10 cellular contexts compared by ENCODE assay signal in the genomic region with DNA sequence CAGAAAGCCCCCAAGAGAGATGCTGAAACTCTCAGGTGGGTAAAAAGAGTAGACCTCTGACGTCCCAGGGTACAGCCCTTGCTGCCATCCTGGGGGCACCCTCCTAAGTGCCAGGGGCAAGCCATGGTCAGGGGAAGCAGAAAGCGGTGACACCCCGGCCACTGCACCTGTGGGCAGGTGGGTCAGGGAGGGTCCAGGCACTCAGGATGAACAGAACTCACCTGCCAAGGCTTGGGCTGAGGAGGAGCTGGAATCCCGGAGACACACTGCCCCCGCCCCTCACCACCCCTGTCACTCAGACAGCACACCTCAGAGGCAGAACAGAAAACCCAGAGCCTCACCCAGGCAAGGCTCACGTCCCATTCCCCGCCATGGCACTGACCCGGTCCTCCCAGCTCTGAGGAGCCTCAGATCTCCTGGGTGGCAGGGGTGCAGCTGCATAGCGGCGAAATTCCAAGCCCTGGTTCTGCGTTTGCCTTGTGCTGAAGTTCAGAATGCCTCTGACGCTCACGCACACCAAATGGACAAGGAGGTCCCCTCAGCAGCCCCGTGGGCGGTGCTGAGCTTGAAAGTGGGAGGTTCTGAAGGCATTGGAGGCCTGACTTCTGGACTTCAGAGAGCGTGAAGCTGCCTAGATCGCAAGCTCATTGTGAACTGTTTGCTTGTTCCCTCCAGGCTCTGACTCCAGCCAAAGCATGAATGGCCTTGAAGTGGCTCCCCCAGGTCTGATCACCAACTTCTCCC. TPM values are rescaled to one million over a fixed set of nuclear protein-coding genes. Genes with fewer than 3 reads are reported as not detected.
A peak's percentile ranks its signal among the peaks of the same experiment; 100 is the strongest.
DNase-seq lines count a peak whose midpoint lies in the region; ATAC-seq and TF ChIP-seq lines count a peak whose summit lies in the region.
"Had no signal": no experiment of that assay in that cellular context is flagged by ENCODE, and none has a peak within 500 bp of the region (broad histone marks: within the 10 kb centered on the region; RNA-seq: fewer than 3 reads in every experiment).

No MANE protein-coding gene starts in this region.

- BruUV-seq in A673 (replicated peaks; lab: Mats Ljungman, UMichigan), result no TSS peak

- H3K9me3 Mint-ChIP-seq in naive thymus-derived CD4-positive, alpha-beta T cell, result no peaks in the 10 kb centered on the region
- H3K9me3 Mint-ChIP-seq: GM23338 had no signal

- no peaks in the 10 kb centered on the region for H4K20me1 ChIP-seq in GM23248 (ENCODE audit: insufficient read depth)

- peak; percentile 3 for ATAC-seq in naive thymus-derived CD4-positive, alpha-beta T cell
- ATAC-seq in HG02642 (IDR thresholded peaks at IDR 0.05; ENCODE audit: poor library complexity, unreplicated experiment) (no peak), GM18517 (IDR thresholded peaks at IDR 0.05; ENCODE audit: unreplicated experiment) (no peak)

- no peak overlapping the region for H3K9ac ChIP-seq in GM23248
- no peak overlapping the region for H3K9ac ChIP-seq in colonic mucosa (ENCODE audit: low read depth in 2 of 2, low read length in 2 of 2)

- H3K9me2 ChIP-seq in GM23248 (ENCODE audit: insufficient read depth), result no peaks in the 10 kb centered on the region

- H3K4me3 ChIP-seq in A673 (ENCODE audit: low read depth, low read length, poor library complexity, severe bottlenecking), result no peak overlapping the region
- H3K4me3 ChIP-seq in GM23248, result no peak overlapping the region
- H3K4me3 ChIP-seq in colonic mucosa, result no peak overlapping the region
- no peak overlapping the region for H3K4me3 ChIP-seq in naive thymus-derived CD4-positive, alpha-beta T cell (ENCODE audit: low read length)
- H3K4me3 ChIP-seq in effector memory CD4-positive, alpha-beta T cell (ENCODE audit: insufficient read depth, low read depth, low read length, poor library complexity, severe bottlenecking), result no peak overlapping the region
- H3K4me3 ChIP-seq: GM23338 had no signal

- H3K4me3 Mint-ChIP-seq in naive thymus-derived CD4-positive, alpha-beta T cell, result peak overlapping the region in 3 of 10 donors; percentile 67 to 76 (median 71)
- H3K4me3 Mint-ChIP-seq: GM23338 had no signal

- H3K9me3 ChIP-seq in A673 (ENCODE audit: low read depth, low read length, poor library complexity, severe bottlenecking) (no peaks in the 10 kb centered on the region), GM23248 (ENCODE audit: low read depth) (no peaks in the 10 kb centered on the region), colonic mucosa (no peaks in the 10 kb centered on the region)
- no peaks in the 10 kb centered on the region for H3K9me3 ChIP-seq in naive thymus-derived CD4-positive, alpha-beta T cell (ENCODE audit: control insufficient read depth in 2 of 3, low read length in 3 of 3)
- no peaks in the 10 kb centered on the region for H3K9me3 ChIP-seq in effector memory CD4-positive, alpha-beta T cell (ENCODE audit: control insufficient read depth, low read length)
- H3K9me3 ChIP-seq: BE2C had no signal

- peak overlapping the region in 2 of 9 donors; percentile 82 to 88 for H3K27ac Mint-ChIP-seq in naive thymus-derived CD4-positive, alpha-beta T cell
- H3K27ac Mint-ChIP-seq: GM23338 had no signal

- no peak overlapping the region for H3K27ac ChIP-seq in A673 (ENCODE audit: low read depth, low read length, poor library complexity, severe bottlenecking)
- H3K27ac ChIP-seq in GM23248, result no peak overlapping the region
- no peak overlapping the region for H3K27ac ChIP-seq in colonic mucosa
- no peak overlapping the region for H3K27ac ChIP-seq in naive thymus-derived CD4-positive, alpha-beta T cell (ENCODE audit: low read depth, low read length)
- no peak overlapping the region for H3K27ac ChIP-seq in effector memory CD4-positive, alpha-beta T cell (ENCODE audit: insufficient read depth, low read length, poor library complexity, severe bottlenecking)

- no peak for DNase-seq in A673 (ENCODE audit: low spot score)
- DNase-seq in GM23248, result peak; percentile 34
- no peak for DNase-seq in colonic mucosa
- DNase-seq in naive thymus-derived CD4-positive, alpha-beta T cell, result no peak
- DNase-seq in AG08396 (ENCODE audit: low spot score), result no peak
- no peak for DNase-seq in effector memory CD4-positive, alpha-beta T cell

- H3F3A ChIP-seq in GM23248 (ENCODE audit: insufficient read depth), result no peaks in the 10 kb centered on the region

- H3K4me1 Mint-ChIP-seq in naive thymus-derived CD4-positive, alpha-beta T cell, result peaks cover 10 to 33% (median 24%) of the 10 kb centered on the region in 7 donors

- TF ChIP-seq CTCF in A673 (conservative IDR thresholded peaks at IDR 0.05; ENCODE audit: low read depth, low read length), result peak; percentile 24; the same call in 1 of the 2 replicates
- peak; percentile 22 for TF ChIP-seq CTCF in colonic mucosa (IDR thresholded peaks at IDR 0.05)

- no peaks in the 10 kb centered on the region for H3K27me3 Mint-ChIP-seq in naive thymus-derived CD4-positive, alpha-beta T cell

- no peak overlapping the region for H2AFZ ChIP-seq in GM23248

- H3K36me3 Mint-ChIP-seq in naive thymus-derived CD4-positive, alpha-beta T cell, result no peaks in the 10 kb centered on the region

- intact Hi-C loops in A673 (cut with micrococcal nuclease; ENCODE audit: unreplicated experiment), result no loop called here
- intact Hi-C loops in colonic mucosa (cut with DNase I), result no loop called here
- intact Hi-C loops in naive thymus-derived CD4-positive, alpha-beta T cell (cut with micrococcal nuclease), result no loop called here

- 46 to 49% methylated on average over 17 of the region's 17 CpGs for WGBS in GM23248 (ENCODE audit: low coverage in 1 of 2, low lambda C conversion rate in 2 of 2, missing lambda C conversion rate in 2 of 2), 2 experiments

- H3K27me3 ChIP-seq in A673 (replicated peaks; ENCODE audit: insufficient read depth, low read depth, low read length, poor library complexity), result no peaks in the 10 kb centered on the region
- H3K27me3 ChIP-seq in GM23248 (replicated peaks; ENCODE audit: insufficient read depth), result no peaks in the 10 kb centered on the region
- H3K27me3 ChIP-seq in colonic mucosa, result no peaks in the 10 kb centered on the region
- no peaks in the 10 kb centered on the region for H3K27me3 ChIP-seq in naive thymus-derived CD4-positive, alpha-beta T cell (ENCODE audit: control insufficient read depth in 2 of 2, insufficient read depth in 2 of 2, low read length in 2 of 2)
- no peaks in the 10 kb centered on the region for H3K27me3 ChIP-seq in effector memory CD4-positive, alpha-beta T cell (replicated peaks; ENCODE audit: control insufficient read depth, insufficient read depth, low read length, poor library complexity, severe bottlenecking)
- H3K27me3 ChIP-seq: BE2C had no signal

- H3K36me3 ChIP-seq in A673 (ENCODE audit: insufficient read depth, low read length, poor library complexity, severe bottlenecking) (no peaks in the 10 kb centered on the region), GM23248 (ENCODE audit: low read depth) (no peaks in the 10 kb centered on the region), colonic mucosa (no peaks in the 10 kb centered on the region)
- no peaks in the 10 kb centered on the region for H3K36me3 ChIP-seq in naive thymus-derived CD4-positive, alpha-beta T cell (ENCODE audit: control insufficient read depth in 2 of 3, insufficient read depth in 3 of 3, low read length in 3 of 3)
- no peaks in the 10 kb centered on the region for H3K36me3 ChIP-seq in effector memory CD4-positive, alpha-beta T cell (ENCODE audit: control insufficient read depth, insufficient read depth, low read length)
- H3K36me3 ChIP-seq: BE2C had no signal

- CTCF ChIA-PET in A673 (lab: Charles Lee), result interaction anchor here (0.5 to 3.4 kb wide), 5 partner anchors 10 to 453 kb away, joined by 5 to 29 read pairs (median 6); no protein-coding TSS in a partner anchor
- CTCF ChIA-PET in naive thymus-derived CD4-positive, alpha-beta T cell (lab: Charles Lee), result interaction anchor here (0.6 to 10.3 kb wide), 9 partner anchors 11 to 563 kb away, joined by 3 to 141 read pairs (median 3); no protein-coding TSS in a partner anchor

- no peaks in the 10 kb centered on the region for H3K79me2 ChIP-seq in GM23248 (ENCODE audit: insufficient read depth)

- no peak overlapping the region for H3K4me2 ChIP-seq in GM23248 (ENCODE audit: unreplicated experiment)
- H3K4me2 ChIP-seq: GM23338 had no signal

- POLR2A ChIA-PET in A673 (lab: Charles Lee; ENCODE audit: low non-redundant PET), result interaction anchor here (0.7 kb wide), 1 partner anchor 59 kb away, joined by 3 read pairs; no protein-coding TSS in a partner anchor
- POLR2A ChIA-PET in naive thymus-derived CD4-positive, alpha-beta T cell (lab: Charles Lee), result interaction anchor here (1.3 kb wide), 3 partner anchors 10 to 59 kb away, joined by 3 to 5 read pairs (median 4); a partner anchor contains a TSS

- in situ Hi-C loops in GM23248 (cut with MboI), result no loop called here

- H3K4me1 ChIP-seq in A673 (ENCODE audit: insufficient read depth, low read length, poor library complexity, severe bottlenecking) (peaks cover 5% of the 10 kb centered on the region), GM23248 (ENCODE audit: insufficient read depth) (peaks cover 7% of the 10 kb centered on the region), colonic mucosa (no peaks in the 10 kb centered on the region)
- peaks cover 0 to 9% of the 10 kb centered on the region in 2 donors for H3K4me1 ChIP-seq in naive thymus-derived CD4-positive, alpha-beta T cell (ENCODE audit: control insufficient read depth in 2 of 2, insufficient read depth in 2 of 2, low read length in 2 of 2)
- H3K4me1 ChIP-seq in effector memory CD4-positive, alpha-beta T cell (ENCODE audit: control insufficient read depth, insufficient read depth, low read length, poor library complexity, severe bottlenecking), result peaks cover 10% of the 10 kb centered on the region

RNA-seq across cellular contexts. Expression of a gene that starts 4.3 kb away (rescaled TPM):
- 0.28 and 0.45 TPM in 2 replicates for total RNA-seq in A673 (2021)
- total RNA-seq in GM23248 (2014; rRNA removed; shearing (Covaris generic)), result not detected in 2 replicates
- polyA plus RNA-seq in GM23248 (2016; fragmentation: Nextera tagmentation; extraction: Ambion mirVana), result 0.11 TPM in 1 of 2 replicates, not detected in the other
- total RNA-seq in colonic mucosa, result under 1 TPM; 0.16 to 0.20 TPM
- not detected for total RNA-seq in naive thymus-derived CD4-positive, alpha-beta T cell
- polyA plus RNA-seq in naive thymus-derived CD4-positive, alpha-beta T cell, result not detected
- total RNA-seq: GM23338 had no signal
- polyA plus RNA-seq: GM23338 had no signal

RNA-seq across cellular contexts. Expression of a gene that starts 25.1 kb away (rescaled TPM):
- 1.2 and 1.5 TPM in 2 replicates for total RNA-seq in A673 (2021)
- total RNA-seq in GM23248 (2014; rRNA removed; shearing (Covaris generic)), result 3.8 and 7.2 TPM in 2 replicates
- polyA plus RNA-seq in GM23248 (2016; fragmentation: Nextera tagmentation; extraction: Ambion mirVana), result 30.4 and 33.7 TPM in 2 replicates
- total RNA-seq in colonic mucosa, result 10 to 100 TPM in 1 of 2 donors, 1 to 10 TPM in 1; 6.6 to 37.2 TPM
- 10 to 100 TPM in 2 of 5 experiments, 1 to 10 TPM in 3; 5.3 to 13.7 (median 10.0) TPM for total RNA-seq in naive thymus-derived CD4-positive, alpha-beta T cell
- polyA plus RNA-seq in naive thymus-derived CD4-positive, alpha-beta T cell, result 10 to 100 TPM; 17.0 to 27.0 TPM

RNA-seq across cellular contexts. Expression of a gene that starts 51.1 kb away (rescaled TPM):
- total RNA-seq in A673 (2021) (7.1 and 7.6 TPM in 2 replicates), colonic mucosa (1 to 10 TPM; 6.0 to 7.5 TPM)
- 5.7 and 9.4 TPM in 2 replicates for total RNA-seq in GM23248 (2014; rRNA removed; shearing (Covaris generic))
- polyA plus RNA-seq in GM23248 (2016; fragmentation: Nextera tagmentation; extraction: Ambion mirVana), result not detected in 2 replicates
- 10 to 100 TPM in 2 of 5 experiments, 1 to 10 TPM in 3; 6.0 to 17.8 (median 8.9) TPM for total RNA-seq in naive thymus-derived CD4-positive, alpha-beta T cell
- polyA plus RNA-seq in naive thymus-derived CD4-positive, alpha-beta T cell, result 1 to 10 TPM; 1.4 to 2.1 TPM
- polyA plus RNA-seq: GM23338 had no signal
